In genomic region chr21:20790113-20790512, GRCh38 we compare ENCODE assay signal across 28 cellular contexts.
DNase-seq lines count a peak whose midpoint lies in the region; ATAC-seq and TF ChIP-seq lines count a peak whose summit lies in the region.
"Had no signal": no experiment of that assay in that cellular context is flagged by ENCODE, and none has a peak within 500 bp of the region (broad histone marks: within the 10 kb centered on the region; RNA-seq: fewer than 3 reads in every experiment).

No MANE protein-coding gene starts in this region.

- H2BK120ac ChIP-seq in H9 (ENCODE audit: low read depth, low read length, poor library complexity, severe bottlenecking), result no peak overlapping the region

- no peaks in the 10 kb centered on the region for H4K20me1 ChIP-seq in H9 (ENCODE audit: control insufficient read depth, insufficient read depth, insufficient read length)

- H3K9me3 ChIP-seq in H9 (ENCODE audit: control insufficient read depth, low read depth, low read length), result no peaks in the 10 kb centered on the region
- H3K9me3 ChIP-seq: thoracic aorta had no signal

- H3K27ac Mint-ChIP-seq in H9, result peak overlapping the region in 2 of 3 experiments; percentile 89 to 94; a peak in 3 of 7 replicates
- H3K27ac Mint-ChIP-seq: activated CD8-positive, alpha-beta T cell treated with anti-CD3 and anti-CD28 coated beads for 36 hours; activated naive CD4-positive, alpha-beta T cell treated with anti-CD3 and anti-CD28 coated beads for 36 hours; activated T-helper 1 cell treated with anti-CD3 and anti-CD28 coated beads, Interleukin-12 subunit alpha, Interleukin-12 subunit beta, Interleukin-2, Interleukin-4 antibody, amounts not matched to agents 30 ng/mL and 10 ng/mL and 1 ng/mL, durations not matched to agents 14 hours and 24 hours and 36 hours; CD4-positive, alpha-beta T cell; memory B cell; T-helper 2 cell treated with Interferon-gamma antibody and Interleukin-4, amounts not matched to agents 5 μg/mL and 100 μg/mL, for 36 hours had no signal

- H3K9ac ChIP-seq in H9 (ENCODE audit: extremely low read depth, insufficient read length, low read length), result no peak overlapping the region
- H3K9ac ChIP-seq: parathyroid adenoma had no signal

- no peaks in the 10 kb centered on the region for H3K79me2 ChIP-seq in H9 (ENCODE audit: insufficient read depth, low read length)
- H3K79me2 ChIP-seq: parathyroid adenoma had no signal

- no peak overlapping the region for H3T11ph ChIP-seq in H9 (ENCODE audit: low read length)

- H4K91ac ChIP-seq in H9 (ENCODE audit: insufficient read length, low read depth, low read length), result no peak overlapping the region

- H3K14ac ChIP-seq in H9 (ENCODE audit: insufficient read depth, low read length), result no peak overlapping the region

- H3K4ac ChIP-seq in H9 (ENCODE audit: low read depth, low read length), result no peak overlapping the region

- no peaks in the 10 kb centered on the region for H3K79me1 ChIP-seq in H9 (ENCODE audit: insufficient read depth, low read depth, low read length, poor library complexity, severe bottlenecking)

- no peak for DNase-seq in H9
- DNase-seq in amniotic epithelial cell (ENCODE audit: low read depth), result peak; percentile 11
- DNase-seq in iPS DF 19.7 (ENCODE audit: low read depth, low spot score), result peak; percentile 74
- peak; percentile 18 for DNase-seq in retina
- DNase-seq in NCI-H146 treated with DMSO at 0.1 percent for 48 hours (lab: John Stamatoyannopoulos, UW; ENCODE audit: unreplicated experiment), result no peak
- no peak for DNase-seq in cerebellar nuclear complex (lab: John Stamatoyannopoulos, UW)
- DNase-seq: activated CD8-positive, alpha-beta memory T cell treated with anti-CD3 and anti-CD28 coated beads, Interleukin-2, amount 50 U/mL, for 48 hours; activated CD8-positive, alpha-beta T cell treated with anti-CD3 and anti-CD28 coated beads for 36 hours; activated naive CD4-positive, alpha-beta T cell treated with anti-CD3 and anti-CD28 coated beads for 36 hours; amniotic stem cell; CD4-positive, alpha-beta T cell; Karpas-422; NCI-H1417 treated with DMSO at 0.1 percent for 48 hours; NCI-H2081 treated with DMSO at 0.1 percent for 48 hours; NCI-H2227 treated with DMSO at 0.1 percent for 48 hours; NCI-H526 treated with DMSO at 0.1 percent for 48 hours; PC-9; stimulated activated CD4-positive, alpha-beta T cell treated with anti-CD3 and anti-CD28 coated beads, Interleukin-1b, Interleukin-23, amount 100 ng/mL, for 48 hours; stimulated activated naive CD8-positive, alpha-beta T cell treated with anti-CD3 and anti-CD28 coated beads, Interleukin-15, Interleukin-2, amounts not matched to agents 100 U/mL and 50 U/mL, for 24 hours had no signal

- no peak overlapping the region for H2BK5ac ChIP-seq in H9 (ENCODE audit: insufficient read length, low read length)

- ATAC-seq in HG03045 (IDR thresholded peaks at IDR 0.05; ENCODE audit: unreplicated experiment) (no peak), HG03025 (IDR thresholded peaks at IDR 0.05; ENCODE audit: low FRiP score, unreplicated experiment) (no peak)
- ATAC-seq: activated CD8-positive, alpha-beta T cell treated with anti-CD3 and anti-CD28 coated beads for 36 hours; Right ventricle myocardium inferior; SK-N-SH treated with all-trans-retinoic acid at 6 μM for 48 hours; stimulated activated naive CD8-positive, alpha-beta T cell treated with anti-CD3 and anti-CD28 coated beads, Interleukin-15, Interleukin-2, amounts not matched to agents 100 U/mL and 50 U/mL, for 24 hours had no signal

- no peak overlapping the region for H3K27ac ChIP-seq in H9 (ENCODE audit: insufficient read length, low read depth, low read length)
- H3K27ac ChIP-seq: parathyroid adenoma, PC-9, thoracic aorta had no signal

- H3K4me2 ChIP-seq in H9 (ENCODE audit: insufficient read depth, insufficient read length, low read length), result no peak overlapping the region
- H3K4me2 ChIP-seq: PC-9 had no signal

- H3K9me3 Mint-ChIP-seq in H9, result peaks cover 11 to 26% of the 10 kb centered on the region in 2 experiments; a peak in 4 of 5 replicates
- H3K9me3 Mint-ChIP-seq: activated CD8-positive, alpha-beta T cell treated with anti-CD3 and anti-CD28 coated beads for 36 hours; memory B cell had no signal

- H3K36me3 Mint-ChIP-seq in H9 (ENCODE audit: insufficient read depth in 1 of 3, low read depth in 3 of 3), result peaks cover 3 to 29% (median 23%) of the 10 kb centered on the region in 3 experiments
- H3K36me3 Mint-ChIP-seq: memory B cell had no signal

- H2AK5ac ChIP-seq in H9 (ENCODE audit: insufficient read length, low read length), result no peak overlapping the region

- no peak overlapping the region for H3K18ac ChIP-seq in H9 (ENCODE audit: insufficient read length, low read depth, low read length)

- no peak overlapping the region for H2BK15ac ChIP-seq in H9 (ENCODE audit: low read depth, low read length)

- H3K23me2 ChIP-seq in H9 (ENCODE audit: insufficient read length, low read depth, low read length, poor library complexity, severe bottlenecking), result no peaks in the 10 kb centered on the region

- H3K4me1 Mint-ChIP-seq in H9, result peaks cover 66 to 70% of the 10 kb centered on the region in 2 experiments
- H3K4me1 Mint-ChIP-seq: memory B cell had no signal

- no peak overlapping the region for H4K5ac ChIP-seq in H9 (ENCODE audit: insufficient read length, low read depth, low read length)

- peaks cover 4% of the 10 kb centered on the region; the same call in 1 of the 2 replicates for H3K4me1 ChIP-seq in H9 (ENCODE audit: insufficient read depth, low read length)
- H3K4me1 ChIP-seq: parathyroid adenoma had no signal

- no CpG with 5 or more reads among the region's 1 CpG for WGBS in H9 (ENCODE audit: extremely low coverage, insufficient read length, low lambda C conversion rate)

- no peak overlapping the region for H3K56ac ChIP-seq in H9 (ENCODE audit: insufficient read length, low read depth, low read length)

- H3K27me3 Mint-ChIP-seq in H9 (ENCODE audit: low read depth), result no peaks in the 10 kb centered on the region
- H3K27me3 Mint-ChIP-seq: activated CD8-positive, alpha-beta T cell treated with anti-CD3 and anti-CD28 coated beads for 36 hours; CD4-positive, alpha-beta T cell; memory B cell had no signal

- no peak for TF ChIP-seq CTCF in H9 (conservative IDR thresholded peaks at IDR 0.05)

- no peak overlapping the region for H2AFZ ChIP-seq in H9 (ENCODE audit: low read length)
- H2AFZ ChIP-seq: parathyroid adenoma, PC-9 had no signal

- no peaks in the 10 kb centered on the region for H3K27me3 ChIP-seq in H9 (ENCODE audit: insufficient read depth, low read length)

- H4K8ac ChIP-seq in H9 (replicated peaks; ENCODE audit: insufficient read length, low read depth, low read length), result no peak overlapping the region

- no peak overlapping the region for H2BK12ac ChIP-seq in H9 (ENCODE audit: insufficient read length, low read depth, low read length)

- no peak overlapping the region for H3K23ac ChIP-seq in H9 (ENCODE audit: insufficient read length, low read depth, low read length)

- no peak overlapping the region for H3K4me3 Mint-ChIP-seq in H9
- H3K4me3 Mint-ChIP-seq: activated CD8-positive, alpha-beta T cell treated with anti-CD3 and anti-CD28 coated beads for 36 hours; activated naive CD4-positive, alpha-beta T cell treated with anti-CD3 and anti-CD28 coated beads for 36 hours; activated T-helper 1 cell treated with anti-CD3 and anti-CD28 coated beads, Interleukin-12 subunit alpha, Interleukin-12 subunit beta, Interleukin-2, Interleukin-4 antibody, amounts not matched to agents 30 ng/mL and 10 ng/mL and 1 ng/mL, durations not matched to agents 14 hours and 24 hours and 36 hours; CD4-positive, alpha-beta T cell; memory B cell; T-helper 2 cell treated with Interferon-gamma antibody and Interleukin-4, amounts not matched to agents 5 μg/mL and 100 μg/mL, for 36 hours had no signal

- H2BK20ac ChIP-seq in H9 (ENCODE audit: low read depth, low read length, poor library complexity, severe bottlenecking), result no peak overlapping the region

Comparison
In these comparisons a context has a peak if more than half of its experiments do, and no peak if none do; other contexts are left out.
1. DNase-seq: peak in amniotic epithelial cell (single experiment), iPS DF 19.7 (single experiment) and retina (single experiment); none in H9 (single experiment), NCI-H146 treated with DMSO at 0.1 percent for 48 hours (single experiment) and cerebellar nuclear complex (0 of 2).